In genomic region chr18:77754475-77755044, GRCh38 we compare ENCODE assay signal across 22 cellular contexts.
"Had no signal": no experiment of that assay in that cellular context is flagged by ENCODE, and none has a peak within 500 bp of the region (broad histone marks: within the 10 kb centered on the region; RNA-seq: fewer than 3 reads in every experiment).

No MANE protein-coding gene starts in this region.

- H3K4me3 Mint-ChIP-seq: activated CD8-positive, alpha-beta T cell treated with anti-CD3 and anti-CD28 coated beads, Interleukin-2, amount 10 ng/mL, durations not matched to agents 7 days and 5 days; activated naive CD8-positive, alpha-beta T cell treated with anti-CD3 and anti-CD28 coated beads, Interleukin-2, amount 50 U/mL, for 24 hours; activated T-helper 1 cell treated with anti-CD3 and anti-CD28 coated beads, Interleukin-12 subunit alpha, Interleukin-12 subunit beta, Interleukin-2, Interleukin-4 antibody, amounts not matched to agents 30 ng/mL and 10 ng/mL and 1 ng/mL, durations not matched to agents 14 hours and 24 hours and 36 hours; mesothelial cell of epicardium; natural killer cell; stimulated activated memory B cell treated with anti-CD40 and anti-IgM and Interleukin-4, amounts not matched to agents 10 μg/mL and 1 μg/mL and 100 μg/mL, for 72 hours had no signal

- H3K27ac ChIP-seq: body of pancreas, cardiac muscle cell, epithelial cell of prostate, heart right ventricle, left ventricle myocardium inferior, testis, uterus, WERI-Rb-1 had no signal

- H3K4me1 ChIP-seq: body of pancreas, heart right ventricle, left ventricle myocardium inferior, testis, uterus had no signal

- H3K4me1 Mint-ChIP-seq: activated naive CD8-positive, alpha-beta T cell treated with anti-CD3 and anti-CD28 coated beads, Interleukin-2, amount 50 U/mL, for 24 hours; mesothelial cell of epicardium; stimulated activated memory B cell treated with anti-CD40 and anti-IgM and Interleukin-4, amounts not matched to agents 10 μg/mL and 1 μg/mL and 100 μg/mL, for 72 hours had no signal

- H3K27ac Mint-ChIP-seq: activated CD8-positive, alpha-beta T cell treated with anti-CD3 and anti-CD28 coated beads, Interleukin-2, amount 10 ng/mL, durations not matched to agents 7 days and 5 days; activated naive CD8-positive, alpha-beta T cell treated with anti-CD3 and anti-CD28 coated beads, Interleukin-2, amount 50 U/mL, for 24 hours; activated T-helper 1 cell treated with anti-CD3 and anti-CD28 coated beads, Interleukin-12 subunit alpha, Interleukin-12 subunit beta, Interleukin-2, Interleukin-4 antibody, amounts not matched to agents 30 ng/mL and 10 ng/mL and 1 ng/mL, durations not matched to agents 14 hours and 24 hours and 36 hours; mesothelial cell of epicardium; natural killer cell; stimulated activated memory B cell treated with anti-CD40 and anti-IgM and Interleukin-4, amounts not matched to agents 10 μg/mL and 1 μg/mL and 100 μg/mL, for 72 hours had no signal

- H3K9me3 Mint-ChIP-seq: activated naive CD8-positive, alpha-beta T cell treated with anti-CD3 and anti-CD28 coated beads, Interleukin-2, amount 50 U/mL, for 24 hours; activated T-helper 1 cell treated with anti-CD3 and anti-CD28 coated beads, Interleukin-12 subunit alpha, Interleukin-12 subunit beta, Interleukin-2, Interleukin-4 antibody, amounts not matched to agents 30 ng/mL and 10 ng/mL and 1 ng/mL, durations not matched to agents 14 hours and 24 hours and 36 hours; mesothelial cell of epicardium; natural killer cell; stimulated activated memory B cell treated with anti-CD40 and anti-IgM and Interleukin-4, amounts not matched to agents 10 μg/mL and 1 μg/mL and 100 μg/mL, for 72 hours had no signal

- H3K9me3 ChIP-seq: body of pancreas, heart right ventricle, left ventricle myocardium inferior, testis, uterus had no signal

- DNase-seq: activated CD4-positive, alpha-beta T cell treated with anti-CD3 and anti-CD28 coated beads for 1 hour; activated CD4-positive, alpha-beta T cell treated with anti-CD3 and anti-CD28 coated beads, Interleukin-2, amount 50 U/mL, for 1 hour; activated CD8-positive, alpha-beta T cell treated with anti-CD3 and anti-CD28 coated beads, Interleukin-2, amount 10 ng/mL, durations not matched to agents 7 days and 5 days; activated gamma-delta T cell; activated naive CD4-positive, alpha-beta T cell treated with anti-CD3 and anti-CD28 coated beads, Interleukin-2, amount 50 U/mL, for 16 hours; activated naive CD8-positive, alpha-beta T cell treated with anti-CD3 and anti-CD28 coated beads, Interleukin-2, amount 50 U/mL, for 24 hours; body of pancreas; cortex of kidney; heart right ventricle; left ventricle myocardium inferior; natural killer cell; small intestine; testis; trophoblast cell; uterus; WERI-Rb-1 had no signal

- ATAC-seq: activated CD8-positive, alpha-beta T cell treated with anti-CD3 and anti-CD28 coated beads, Interleukin-2, amount 10 ng/mL, durations not matched to agents 7 days and 5 days; activated naive CD8-positive, alpha-beta T cell treated with anti-CD3 and anti-CD28 coated beads, Interleukin-2, amount 50 U/mL, for 24 hours; body of pancreas; heart right ventricle; natural killer cell; sciatic nerve; stimulated activated memory B cell treated with anti-CD40 and anti-IgM and Interleukin-4, amounts not matched to agents 10 μg/mL and 1 μg/mL and 100 μg/mL, for 72 hours had no signal

- H3K27me3 ChIP-seq: body of pancreas, cardiac muscle cell, testis, uterus had no signal

- H3K36me3 Mint-ChIP-seq: mesothelial cell of epicardium; natural killer cell; stimulated activated memory B cell treated with anti-CD40 and anti-IgM and Interleukin-4, amounts not matched to agents 10 μg/mL and 1 μg/mL and 100 μg/mL, for 72 hours had no signal
